20 cellular contexts compared by ENCODE assay signal in genomic region chr10:90587081-90587491, GRCh38.
A peak's percentile ranks its signal among the peaks of the same experiment; 100 is the strongest.
DNase-seq lines count a peak whose midpoint lies in the region; ATAC-seq, FAIRE-seq and TF ChIP-seq lines count a peak whose summit lies in the region.
"Had no signal": no experiment of that assay in that cellular context is flagged by ENCODE, and none has a peak within 500 bp of the region (broad histone marks: within the 10 kb centered on the region; RNA-seq: fewer than 3 reads in every experiment).

No MANE protein-coding gene starts in this region.

- no peaks in the 10 kb centered on the region for H3K27me3 Mint-ChIP-seq in activated CD8-positive, alpha-beta memory T cell treated with anti-CD3 and anti-CD28 coated beads, Interleukin-2, amount 10 ng/mL, durations not matched to agents 7 days and 5 days
- H3K27me3 Mint-ChIP-seq: natural killer cell treated with Interleukin-12 subunit alpha and Interleukin-12 subunit beta and Interleukin-15 and Interleukin-18, amount 100 ng/mL, for 72 hours had no signal

- POLR2A ChIA-PET in PC-3 (lab: Charles Lee; ENCODE audit: unreplicated experiment), result no interaction called here

- H3K4me3 ChIP-seq in PC-3 (ENCODE audit: low read length), result no peak overlapping the region
- no peak overlapping the region for H3K4me3 ChIP-seq in bronchial epithelial cell (ENCODE audit: low read depth, low read length)
- H3K4me3 ChIP-seq in mesodermal cell (ENCODE audit: extremely low read depth, insufficient read depth, low read length, poor library complexity, severe bottlenecking), result no peak overlapping the region
- H3K4me3 ChIP-seq: heart right ventricle, left ventricle myocardium inferior, right lobe of liver had no signal

- WGBS in mesodermal cell (ENCODE audit: insufficient coverage in 2 of 2), 2 experiments, result 67 to 71% methylated on average over 1 of the region's 1 CpG

- no peak for TF ChIP-seq CTCF in PC-3 (conservative IDR thresholded peaks at IDR 0.05; ENCODE audit: low read depth, low read length)
- TF ChIP-seq CTCF in bronchial epithelial cell (IDR thresholded peaks at IDR 0.05; ENCODE audit: insufficient read depth, low read length, severe bottlenecking), result no peak
- TF ChIP-seq CTCF in GM13977 (IDR thresholded peaks at IDR 0.05; ENCODE audit: extremely low read depth, insufficient read depth, missing control alignments), result no peak

- no peaks in the 10 kb centered on the region for H3K36me3 Mint-ChIP-seq in activated CD8-positive, alpha-beta memory T cell treated with anti-CD3 and anti-CD28 coated beads, Interleukin-2, amount 10 ng/mL, durations not matched to agents 7 days and 5 days
- H3K36me3 Mint-ChIP-seq: natural killer cell treated with Interleukin-12 subunit alpha and Interleukin-12 subunit beta and Interleukin-15 and Interleukin-18, amount 100 ng/mL, for 72 hours had no signal

- no peaks in the 10 kb centered on the region for H3K79me2 ChIP-seq in PC-3 (ENCODE audit: low read length)

- peak overlapping the region; percentile 44; the same call in 1 of the 2 replicates for H3K4me2 ChIP-seq in PC-3 (ENCODE audit: low read length)

- H3K27me3 ChIP-seq in PC-3 (ENCODE audit: low read length), result no peaks in the 10 kb centered on the region
- no peaks in the 10 kb centered on the region for H3K27me3 ChIP-seq in bronchial epithelial cell (ENCODE audit: control insufficient read depth, insufficient read depth, low read length)
- H3K27me3 ChIP-seq: heart right ventricle, right lobe of liver had no signal

- in situ Hi-C loops in GM13977 (cut with MboI; ENCODE audit: low pct_unique_long_range_greater_than_20kb, low sequenced_read_pairs, unreplicated experiment), result loop anchor here (25.0 kb wide), 1 partner anchor 800 kb away; no protein-coding TSS in a partner anchor

- H3F3A ChIP-seq in PC-3 (ENCODE audit: low read length, unreplicated experiment), result no peaks in the 10 kb centered on the region

- H3K9me3 ChIP-seq in PC-3 (ENCODE audit: low read length) (no peaks in the 10 kb centered on the region), mesodermal cell (ENCODE audit: control insufficient read depth, low read length) (no peaks in the 10 kb centered on the region)
- H3K9me3 ChIP-seq: heart right ventricle, left ventricle myocardium inferior, right lobe of liver had no signal

- DNase-seq in EL, result peak; percentile 63
- peak; percentile 84 for DNase-seq in PC-3
- DNase-seq in bronchial epithelial cell (ENCODE audit: low read depth), result peak; percentile 71
- no peak for DNase-seq in NCI-H1417 (lab: John Stamatoyannopoulos, UW)
- DNase-seq in activated CD8-positive, alpha-beta memory T cell treated with anti-CD3 and anti-CD28 coated beads, Interleukin-2, amount 10 ng/mL, durations not matched to agents 7 days and 5 days, result no peak
- no peak for DNase-seq in GM13977 (ENCODE audit: low spot score)
- DNase-seq in NCI-H1930 (lab: John Stamatoyannopoulos, UW), result no peak
- DNase-seq: activated CD4-positive, alpha-beta T cell treated with anti-CD3 and anti-CD28 coated beads for 1 hour; activated T-cell treated with anti-CD3 and anti-CD28 coated beads, Interleukin-2, amount 50 U/mL, for 4 hours; anterior cingulate cortex; DMS79 treated with DMSO at 0.1 percent for 48 hours; effector memory CD4-positive, alpha-beta T cell; heart right ventricle; Kasumi-1; left ventricle myocardium inferior; right lobe of liver; stimulated activated naive CD8-positive, alpha-beta T cell treated with anti-CD3 and anti-CD28 coated beads, Interleukin-15, amount 100 ng/mL, for 72 hours had no signal

- intact Hi-C loops in PC-3 (cut with micrococcal nuclease), result loop anchor here (5.0 to 10.0 kb wide), 3 partner anchors 135 to 272 kb away; no protein-coding TSS in a partner anchor

- H3K9me3 Mint-ChIP-seq in activated CD8-positive, alpha-beta memory T cell treated with anti-CD3 and anti-CD28 coated beads, Interleukin-2, amount 10 ng/mL, durations not matched to agents 7 days and 5 days (ENCODE audit: low read depth), result no peaks in the 10 kb centered on the region
- H3K9me3 Mint-ChIP-seq: activated T-cell treated with anti-CD3 and anti-CD28 coated beads, Interleukin-2, amount 50 U/mL, for 4 hours; natural killer cell treated with Interleukin-12 subunit alpha and Interleukin-12 subunit beta and Interleukin-15 and Interleukin-18, amount 100 ng/mL, for 72 hours; stimulated activated naive CD8-positive, alpha-beta T cell treated with anti-CD3 and anti-CD28 coated beads, Interleukin-15, amount 100 ng/mL, for 72 hours had no signal

- no peaks in the 10 kb centered on the region for H3K4me1 Mint-ChIP-seq in activated CD8-positive, alpha-beta memory T cell treated with anti-CD3 and anti-CD28 coated beads, Interleukin-2, amount 10 ng/mL, durations not matched to agents 7 days and 5 days
- H3K4me1 Mint-ChIP-seq: stimulated activated naive CD8-positive, alpha-beta T cell treated with anti-CD3 and anti-CD28 coated beads, Interleukin-15, amount 100 ng/mL, for 72 hours had no signal

- H2AFZ ChIP-seq in PC-3 (ENCODE audit: low read length), result no peak overlapping the region

- H3K9me2 ChIP-seq in PC-3 (replicated peaks; ENCODE audit: low read length), result no peaks in the 10 kb centered on the region

- H4K20me1 ChIP-seq in PC-3 (ENCODE audit: low read length), result no peaks in the 10 kb centered on the region

- no peak overlapping the region for H3K9ac ChIP-seq in PC-3 (ENCODE audit: low read length)

- H3K27ac Mint-ChIP-seq in activated CD8-positive, alpha-beta memory T cell treated with anti-CD3 and anti-CD28 coated beads, Interleukin-2, amount 10 ng/mL, durations not matched to agents 7 days and 5 days, result no peak overlapping the region
- H3K27ac Mint-ChIP-seq: natural killer cell treated with Interleukin-12 subunit alpha and Interleukin-12 subunit beta and Interleukin-15 and Interleukin-18, amount 100 ng/mL, for 72 hours; stimulated activated naive CD8-positive, alpha-beta T cell treated with anti-CD3 and anti-CD28 coated beads, Interleukin-15, amount 100 ng/mL, for 72 hours had no signal

- ATAC-seq in PC-3, result peak; percentile 93
- ATAC-seq in activated CD8-positive, alpha-beta memory T cell treated with anti-CD3 and anti-CD28 coated beads, Interleukin-2, amount 10 ng/mL, durations not matched to agents 7 days and 5 days, result no peak
- ATAC-seq: activated T-cell treated with anti-CD3 and anti-CD28 coated beads, Interleukin-2, amount 50 U/mL, for 4 hours; natural killer cell treated with Interleukin-12 subunit alpha and Interleukin-12 subunit beta and Interleukin-15 and Interleukin-18, amount 100 ng/mL, for 72 hours; right lobe of liver; stimulated activated naive CD8-positive, alpha-beta T cell treated with anti-CD3 and anti-CD28 coated beads, Interleukin-15, amount 100 ng/mL, for 72 hours had no signal

- H3K36me3 ChIP-seq in PC-3 (ENCODE audit: low read depth, low read length), result no peaks in the 10 kb centered on the region
- H3K36me3 ChIP-seq in bronchial epithelial cell (ENCODE audit: control insufficient read depth, insufficient read depth, low read length), result no peaks in the 10 kb centered on the region
- no peaks in the 10 kb centered on the region for H3K36me3 ChIP-seq in mesodermal cell (ENCODE audit: control insufficient read depth, insufficient read depth, low read length)
- H3K36me3 ChIP-seq: heart right ventricle, left ventricle myocardium inferior, right lobe of liver had no signal

- CTCF ChIA-PET in PC-3 (lab: Charles Lee), result no interaction called here
- CTCF ChIA-PET in activated CD8-positive, alpha-beta memory T cell treated with anti-CD3 and anti-CD28 coated beads, Interleukin-2, amount 10 ng/mL, durations not matched to agents 7 days and 5 days (lab: Charles Lee), result no interaction called here

- FAIRE-seq in bronchial epithelial cell (lab: Jason Lieb, UNC), result no peak
- FAIRE-seq: GM12892 had no signal

- H3K27ac ChIP-seq in PC-3 (ENCODE audit: low read length), result peak overlapping the region; percentile 48
- H3K27ac ChIP-seq in mesodermal cell (ENCODE audit: low read depth, low read length, severe bottlenecking), result peak overlapping the region; percentile 29
- H3K27ac ChIP-seq: heart right ventricle, left ventricle myocardium inferior, right lobe of liver had no signal

- BruUV-seq in PC-3 (replicated peaks; lab: Mats Ljungman, UMichigan), result no TSS peak

- H3K4me3 Mint-ChIP-seq in activated CD8-positive, alpha-beta memory T cell treated with anti-CD3 and anti-CD28 coated beads, Interleukin-2, amount 10 ng/mL, durations not matched to agents 7 days and 5 days, result no peak overlapping the region
- H3K4me3 Mint-ChIP-seq: activated T-cell treated with anti-CD3 and anti-CD28 coated beads, Interleukin-2, amount 50 U/mL, for 4 hours; natural killer cell treated with Interleukin-12 subunit alpha and Interleukin-12 subunit beta and Interleukin-15 and Interleukin-18, amount 100 ng/mL, for 72 hours; stimulated activated naive CD8-positive, alpha-beta T cell treated with anti-CD3 and anti-CD28 coated beads, Interleukin-15, amount 100 ng/mL, for 72 hours had no signal

- H3K4me1 ChIP-seq in PC-3 (ENCODE audit: insufficient read depth, low read length) (peaks cover 15% of the 10 kb centered on the region), mesodermal cell (ENCODE audit: control insufficient read depth, insufficient read depth, low read length, poor library complexity, severe bottlenecking) (peaks cover 16% of the 10 kb centered on the region)
- H3K4me1 ChIP-seq: left ventricle myocardium inferior, right lobe of liver had no signal

Comparison
In these comparisons a context has a peak if more than half of its experiments do, and no peak if none do; other contexts are left out.
1. DNase-seq: peak in EL (single experiment), PC-3 (single experiment) and bronchial epithelial cell (single experiment); none in NCI-H1417 (0 of 3), activated CD8-positive, alpha-beta memory T cell treated with anti-CD3 and anti-CD28 coated beads, Interleukin-2, amount 10 ng/mL, durations not matched to agents 7 days and 5 days (single experiment), GM13977 (single experiment) and NCI-H1930 (0 of 2).